17 cellular contexts compared by ENCODE assay signal in genomic region chr11:93712678-93713077, GRCh38. TPM values are rescaled to one million over a fixed set of nuclear protein-coding genes. Genes with fewer than 3 reads are reported as not detected.
DNase-seq lines count a peak whose midpoint lies in the region; ATAC-seq, FAIRE-seq and TF ChIP-seq lines count a peak whose summit lies in the region.
"Had no signal": no experiment of that assay in that cellular context is flagged by ENCODE, and none has a peak within 500 bp of the region (broad histone marks: within the 10 kb centered on the region; RNA-seq: fewer than 3 reads in every experiment).

No MANE protein-coding gene starts in this region.

- peaks cover under 1% of the 10 kb centered on the region for H3K4me1 ChIP-seq in CD4-positive, CD25-positive, alpha-beta regulatory T cell (ENCODE audit: control insufficient read depth, insufficient read depth, low read length, poor library complexity, severe bottlenecking)
- no peaks in the 10 kb centered on the region for H3K4me1 ChIP-seq in pancreas

- no peaks in the 10 kb centered on the region for H3K27me3 ChIP-seq in CD4-positive, CD25-positive, alpha-beta regulatory T cell (ENCODE audit: control insufficient read depth, insufficient read depth, low read length)
- H3K27me3 ChIP-seq in pancreas: no peaks in the 10 kb centered on the region
- H3K27me3 ChIP-seq: BLaER1 had no signal

- FAIRE-seq in pancreas (lab: Jason Lieb, UNC): peak; percentile 57
- FAIRE-seq: GM12878, GM18507 had no signal

- H3K27ac Mint-ChIP-seq in activated CD4-positive, alpha-beta T cell treated with anti-CD3 and anti-CD28 coated beads, Interleukin-2, amount 10 ng/mL, durations not matched to agents 24 days and 14 days: peak overlapping the region; percentile 25
- H3K27ac Mint-ChIP-seq in CD4-positive, CD25-positive, alpha-beta regulatory T cell: peak overlapping the region in 2 of 3 donors; percentile 87 to 94
- peak overlapping the region; percentile 71 for H3K27ac Mint-ChIP-seq in central memory CD8-positive, alpha-beta T cell (ENCODE audit: low read depth)
- H3K27ac Mint-ChIP-seq in WTC11: no peak overlapping the region

- POLR2A ChIA-PET in WTC11 (lab: Charles Lee): no interaction called here

- peaks cover 40% of the 10 kb centered on the region for H3K9me3 Mint-ChIP-seq in activated CD4-positive, alpha-beta T cell treated with anti-CD3 and anti-CD28 coated beads, Interleukin-2, amount 10 ng/mL, durations not matched to agents 24 days and 14 days
- H3K9me3 Mint-ChIP-seq in CD4-positive, CD25-positive, alpha-beta regulatory T cell: peaks cover 1 to 28% (median 8%) of the 10 kb centered on the region in 7 donors
- H3K9me3 Mint-ChIP-seq in central memory CD8-positive, alpha-beta T cell: peaks cover 11% of the 10 kb centered on the region
- H3K9me3 Mint-ChIP-seq in WTC11: peaks cover 31% of the 10 kb centered on the region

- H3K4me3 ChIP-seq in CD4-positive, CD25-positive, alpha-beta regulatory T cell (ENCODE audit: low read depth, low read length): no peak overlapping the region
- no peak overlapping the region for H3K4me3 ChIP-seq in pancreas
- H3K4me3 ChIP-seq: BLaER1, GM12878 had no signal

- peaks cover 14% of the 10 kb centered on the region for H3K4me1 Mint-ChIP-seq in activated CD4-positive, alpha-beta T cell treated with anti-CD3 and anti-CD28 coated beads, Interleukin-2, amount 10 ng/mL, durations not matched to agents 24 days and 14 days
- H3K4me1 Mint-ChIP-seq in CD4-positive, CD25-positive, alpha-beta regulatory T cell: peaks cover 8 to 20% (median 14%) of the 10 kb centered on the region in 4 donors
- H3K4me1 Mint-ChIP-seq in central memory CD8-positive, alpha-beta T cell: peaks cover 15% of the 10 kb centered on the region
- peaks cover 9% of the 10 kb centered on the region for H3K4me1 Mint-ChIP-seq in WTC11

- H3K36me3 Mint-ChIP-seq in activated CD4-positive, alpha-beta T cell treated with anti-CD3 and anti-CD28 coated beads, Interleukin-2, amount 10 ng/mL, durations not matched to agents 24 days and 14 days (ENCODE audit: low read depth): peaks cover 86% of the 10 kb centered on the region
- peaks cover 85% of the 10 kb centered on the region for H3K36me3 Mint-ChIP-seq in CD4-positive, CD25-positive, alpha-beta regulatory T cell
- peaks cover 21% of the 10 kb centered on the region for H3K36me3 Mint-ChIP-seq in central memory CD8-positive, alpha-beta T cell (ENCODE audit: insufficient read depth)
- H3K36me3 Mint-ChIP-seq in WTC11: peaks cover 66% of the 10 kb centered on the region

- no peak overlapping the region for H3K27ac ChIP-seq in CD4-positive, CD25-positive, alpha-beta regulatory T cell (ENCODE audit: insufficient read depth, low read length, poor library complexity, severe bottlenecking)
- H3K27ac ChIP-seq in pancreas: no peak overlapping the region
- H3K27ac ChIP-seq: BLaER1 had no signal

- intact Hi-C loops in activated CD4-positive, alpha-beta T cell treated with anti-CD3 and anti-CD28 coated beads, Interleukin-2, amount 10 ng/mL, durations not matched to agents 24 days and 14 days (cut with micrococcal nuclease): no loop called here
- intact Hi-C loops in pancreas (cut with DNase I): no loop called here

- H3K9me3 ChIP-seq in CD4-positive, CD25-positive, alpha-beta regulatory T cell (ENCODE audit: control insufficient read depth in 2 of 2, low read length in 2 of 2): peaks cover 9 to 11% of the 10 kb centered on the region in 2 experiments
- H3K9me3 ChIP-seq in pancreas: no peaks in the 10 kb centered on the region

- no peak for ATAC-seq in CD4-positive, CD25-positive, alpha-beta regulatory T cell (ENCODE audit: low read depth in 2 of 2)
- no peak for ATAC-seq in central memory CD8-positive, alpha-beta T cell (replicated peaks; ENCODE audit: extremely low read depth, poor library complexity, severe bottlenecking)
- ATAC-seq in pancreas (no peak), WTC11 (no peak), left lobe of liver (no peak)
- ATAC-seq: GM12878 had no signal

- peaks cover 51% of the 10 kb centered on the region for H3K36me3 ChIP-seq in CD4-positive, CD25-positive, alpha-beta regulatory T cell (ENCODE audit: control insufficient read depth, insufficient read depth, low read length)
- H3K36me3 ChIP-seq in pancreas: peaks cover 0 to 9% (median 0%) of the 10 kb centered on the region in 3 donors

- H3K4me3 Mint-ChIP-seq in activated CD4-positive, alpha-beta T cell treated with anti-CD3 and anti-CD28 coated beads, Interleukin-2, amount 10 ng/mL, durations not matched to agents 24 days and 14 days: no peak overlapping the region
- H3K4me3 Mint-ChIP-seq in CD4-positive, CD25-positive, alpha-beta regulatory T cell: no peak overlapping the region
- no peak overlapping the region for H3K4me3 Mint-ChIP-seq in central memory CD8-positive, alpha-beta T cell
- H3K4me3 Mint-ChIP-seq in WTC11: no peak overlapping the region
- H3K4me3 Mint-ChIP-seq: H9 had no signal

- CTCF ChIA-PET in WTC11 (lab: Charles Lee): no interaction called here

- TF ChIP-seq CTCF in pancreas (IDR thresholded peaks at IDR 0.05): no peak
- TF ChIP-seq CTCF in WTC11 (IDR thresholded peaks at IDR 0.05): no peak

- no peak for DNase-seq in activated CD4-positive, alpha-beta T cell treated with anti-CD3 and anti-CD28 coated beads, Interleukin-2, amount 10 ng/mL, durations not matched to agents 24 days and 14 days
- DNase-seq in activated CD4-positive, alpha-beta T cell treated with anti-CD3 and anti-CD28 coated beads for 4 hours: no peak
- DNase-seq in CD4-positive, CD25-positive, alpha-beta regulatory T cell: no peak
- no peak for DNase-seq in central memory CD8-positive, alpha-beta T cell (ENCODE audit: low spot score in 2 of 2)
- DNase-seq in pancreas (no peak), WTC11 (ENCODE audit: low spot score) (no peak), GM19238 (ENCODE audit: insufficient read length, low spot score) (no peak), left lobe of liver (ENCODE audit: low spot score) (no peak)
- DNase-seq: 8988T, AML-193, Calu3, DMS79, GOT3, H9 had no signal

- H3K27me3 Mint-ChIP-seq in activated CD4-positive, alpha-beta T cell treated with anti-CD3 and anti-CD28 coated beads, Interleukin-2, amount 10 ng/mL, durations not matched to agents 24 days and 14 days: no peaks in the 10 kb centered on the region
- H3K27me3 Mint-ChIP-seq in CD4-positive, CD25-positive, alpha-beta regulatory T cell: no peaks in the 10 kb centered on the region
- H3K27me3 Mint-ChIP-seq in central memory CD8-positive, alpha-beta T cell: no peaks in the 10 kb centered on the region
- H3K27me3 Mint-ChIP-seq in WTC11 (ENCODE audit: low read depth): no peaks in the 10 kb centered on the region

TF ChIP-seq in WTC11, 78 proteins besides CTCF, POLR2A, EP300 and RAD21 (continues in another document):
- no peak for TF ChIP-seq FOXJ3 (CRISPR knock-in tag; IDR thresholded peaks at IDR 0.05; ENCODE audit: borderline replicate concordance)
- TF ChIP-seq, protein P1, sequence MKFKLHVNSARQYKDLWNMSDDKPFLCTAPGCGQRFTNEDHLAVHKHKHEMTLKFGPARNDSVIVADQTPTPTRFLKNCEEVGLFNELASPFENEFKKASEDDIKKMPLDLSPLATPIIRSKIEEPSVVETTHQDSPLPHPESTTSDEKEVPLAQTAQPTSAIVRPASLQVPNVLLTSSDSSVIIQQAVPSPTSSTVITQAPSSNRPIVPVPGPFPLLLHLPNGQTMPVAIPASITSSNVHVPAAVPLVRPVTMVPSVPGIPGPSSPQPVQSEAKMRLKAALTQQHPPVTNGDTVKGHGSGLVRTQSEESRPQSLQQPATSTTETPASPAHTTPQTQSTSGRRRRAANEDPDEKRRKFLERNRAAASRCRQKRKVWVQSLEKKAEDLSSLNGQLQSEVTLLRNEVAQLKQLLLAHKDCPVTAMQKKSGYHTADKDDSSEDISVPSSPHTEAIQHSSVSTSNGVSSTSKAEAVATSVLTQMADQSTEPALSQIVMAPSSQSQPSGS (CRISPR knock-in tag; IDR thresholded peaks at IDR 0.05; ENCODE audit: borderline replicate concordance, low read depth): no peak
- no peak for TF ChIP-seq OVOL2 (CRISPR knock-in tag; IDR thresholded peaks at IDR 0.05; ENCODE audit: borderline replicate concordance)
- no peak for TF ChIP-seq SMAD3 (CRISPR knock-in tag; IDR thresholded peaks at IDR 0.05; ENCODE audit: borderline replicate concordance)
- no peak for TF ChIP-seq ZNF263 (CRISPR knock-in tag; IDR thresholded peaks at IDR 0.05; ENCODE audit: low read depth)

RNA-seq across cellular contexts. Expression of gene TAF1D, which starts 28.6 kb away (rescaled TPM):
- 328 and 342 TPM in 2 replicates for total RNA-seq in activated CD4-positive, alpha-beta T cell treated with anti-CD3 and anti-CD28 coated beads, Interleukin-2, amount 10 ng/mL, durations not matched to agents 24 days and 14 days
- total RNA-seq in CD4-positive, CD25-positive, alpha-beta regulatory T cell: 162 TPM
- polyA plus RNA-seq in CD4-positive, CD25-positive, alpha-beta regulatory T cell: 10 to 100 TPM; 18.2 to 22.7 (median 19.4) TPM
- 100 to 1,000 TPM in 2 of 6 donors, 10 to 100 TPM in 4; 58.4 to 151 (median 85.4) TPM for total RNA-seq in pancreas
- 100 to 1,000 TPM; 149 to 248 TPM for polyA plus RNA-seq in pancreas
- total RNA-seq in WTC11 (2021): 173 to 223 TPM (median 185 TPM) in 3 replicates
- 26.7 TPM for total RNA-seq in left lobe of liver

RNA-seq across cellular contexts. Expression of gene C11orf54, which starts 28.8 kb away (rescaled TPM):
- total RNA-seq in activated CD4-positive, alpha-beta T cell treated with anti-CD3 and anti-CD28 coated beads, Interleukin-2, amount 10 ng/mL, durations not matched to agents 24 days and 14 days: 21.6 and 22.2 TPM in 2 replicates
- 15.3 TPM for total RNA-seq in CD4-positive, CD25-positive, alpha-beta regulatory T cell
- polyA plus RNA-seq in CD4-positive, CD25-positive, alpha-beta regulatory T cell: 10 to 100 TPM; 19.5 to 23.2 (median 21.8) TPM
- total RNA-seq in pancreas (10 to 100 TPM; 12.5 to 30.9 (median 23.2) TPM), WTC11 (2021) (24.5 to 25.4 TPM (median 25.3 TPM) in 3 replicates), left lobe of liver (184 TPM)
- polyA plus RNA-seq in pancreas: 10 to 100 TPM; 16.1 to 29.7 TPM

RNA-seq across cellular contexts. Expression of gene CEP295, which starts 51.2 kb away (rescaled TPM):
- total RNA-seq in activated CD4-positive, alpha-beta T cell treated with anti-CD3 and anti-CD28 coated beads, Interleukin-2, amount 10 ng/mL, durations not matched to agents 24 days and 14 days: 30.3 and 32.2 TPM in 2 replicates
- 11.9 TPM for total RNA-seq in CD4-positive, CD25-positive, alpha-beta regulatory T cell
- polyA plus RNA-seq in CD4-positive, CD25-positive, alpha-beta regulatory T cell: 1 to 10 TPM; 1.2 to 1.7 (median 1.5) TPM
- total RNA-seq in pancreas (1 to 10 TPM; 2.8 to 5.6 (median 4.0) TPM), WTC11 (2021) (14.7 to 15.9 TPM (median 14.8 TPM) in 3 replicates), left lobe of liver (3.1 TPM)
- polyA plus RNA-seq in pancreas: 1 to 10 TPM; 5.1 to 6.5 TPM
